ENCODE assay signal across 30 cellular contexts in genomic region chr2:26513261-26513660, GRCh38. TPM values are rescaled to one million over a fixed set of nuclear protein-coding genes. Genes with fewer than 3 reads are reported as not detected.
"Had no signal": no experiment of that assay in that cellular context is flagged by ENCODE, and none has a peak within 500 bp of the region (broad histone marks: within the 10 kb centered on the region; RNA-seq: fewer than 3 reads in every experiment).

No MANE protein-coding gene starts in this region.

- H3K27ac ChIP-seq: ovary, parathyroid adenoma, psoas muscle, right lobe of liver, sigmoid colon, suprapubic skin, testis, tibial artery, transverse colon, upper lobe of right lung, uterus had no signal

- H3K27ac Mint-ChIP-seq: natural killer cell treated with Interleukin-12 subunit alpha and Interleukin-12 subunit beta and Interleukin-15 and Interleukin-18, amount 100 ng/mL, for 72 hours; nephron progenitor cell; progenitor cell of endocrine pancreas; stimulated activated memory B cell treated with anti-CD40 and anti-IgM and Interleukin-4, amounts not matched to agents 10 μg/mL and 1 μg/mL and 100 μg/mL, for 72 hours; stimulated activated naive CD8-positive, alpha-beta T cell treated with anti-CD3 and anti-CD28 coated beads, Interleukin-15, amount 100 ng/mL, for 72 hours; type B pancreatic cell had no signal

- H3K27me3 ChIP-seq: ovary, right lobe of liver, sigmoid colon, suprapubic skin, testis, transverse colon, upper lobe of right lung, uterus had no signal

- H3K36me3 Mint-ChIP-seq: naive thymus-derived CD4-positive, alpha-beta T cell; natural killer cell treated with Interleukin-12 subunit alpha and Interleukin-12 subunit beta and Interleukin-15 and Interleukin-18, amount 100 ng/mL, for 72 hours; stimulated activated memory B cell treated with anti-CD40 and anti-IgM and Interleukin-4, amounts not matched to agents 10 μg/mL and 1 μg/mL and 100 μg/mL, for 72 hours; type B pancreatic cell had no signal

- H3K4me1 ChIP-seq: parathyroid adenoma, psoas muscle, right lobe of liver, sigmoid colon, suprapubic skin, testis, tibial artery, transverse colon, upper lobe of right lung, uterus had no signal

- H3K27me3 Mint-ChIP-seq: stimulated activated naive CD8-positive, alpha-beta T cell treated with anti-CD3 and anti-CD28 coated beads, Interleukin-15, amount 100 ng/mL, for 72 hours had no signal

- H3K9me3 ChIP-seq: ovary, psoas muscle, right lobe of liver, sigmoid colon, suprapubic skin, testis, tibial artery, transverse colon, upper lobe of right lung, uterus had no signal

- H3K36me3 ChIP-seq: ovary, right lobe of liver, sigmoid colon, suprapubic skin, tibial artery, transverse colon, upper lobe of right lung, uterus had no signal

- H3K4me3 Mint-ChIP-seq: natural killer cell treated with Interleukin-12 subunit alpha and Interleukin-12 subunit beta and Interleukin-15 and Interleukin-18, amount 100 ng/mL, for 72 hours; nephron progenitor cell; stimulated activated memory B cell treated with anti-CD40 and anti-IgM and Interleukin-4, amounts not matched to agents 10 μg/mL and 1 μg/mL and 100 μg/mL, for 72 hours; stimulated activated naive CD8-positive, alpha-beta T cell treated with anti-CD3 and anti-CD28 coated beads, Interleukin-15, amount 100 ng/mL, for 72 hours; type B pancreatic cell had no signal

- ATAC-seq: naive thymus-derived CD4-positive, alpha-beta T cell; natural killer cell treated with Interleukin-12 subunit alpha and Interleukin-12 subunit beta and Interleukin-15 and Interleukin-18, amount 100 ng/mL, for 72 hours; psoas muscle; right cardiac atrium; right lobe of liver; stimulated activated memory B cell treated with anti-CD40 and anti-IgM and Interleukin-4, amounts not matched to agents 10 μg/mL and 1 μg/mL and 100 μg/mL, for 72 hours; stimulated activated naive CD8-positive, alpha-beta T cell treated with anti-CD3 and anti-CD28 coated beads, Interleukin-15, amount 100 ng/mL, for 72 hours; stimulated activated naive CD8-positive, alpha-beta T cell treated with anti-CD3 and anti-CD28 coated beads, Interleukin-15, Interleukin-2, amounts not matched to agents 100 U/mL and 50 U/mL, for 24 hours; upper lobe of right lung had no signal

- H3K4me3 ChIP-seq: ovary, psoas muscle, right lobe of liver, sigmoid colon, suprapubic skin, testis, tibial artery, transverse colon, upper lobe of right lung, uterus had no signal

- H3K4me1 Mint-ChIP-seq: stimulated activated naive CD8-positive, alpha-beta T cell treated with anti-CD3 and anti-CD28 coated beads, Interleukin-15, amount 100 ng/mL, for 72 hours had no signal

- DNase-seq: naive thymus-derived CD4-positive, alpha-beta T cell; nephron progenitor cell; occipital lobe; ovary; psoas muscle; right cardiac atrium; right lobe of liver; sigmoid colon; small intestine; stimulated activated CD4-positive, alpha-beta T cell treated with anti-CD3 and anti-CD28 coated beads, Interleukin-12 subunit alpha, Interleukin-12 subunit beta, amount 100 ng/mL, for 4 hours; stimulated activated CD4-positive, alpha-beta T cell treated with anti-CD3 and anti-CD28 coated beads, Interleukin-1b, Interleukin-23, amount 100 ng/mL, for 48 hours; stimulated activated CD4-positive, alpha-beta T cell treated with anti-CD3 and anti-CD28 coated beads, Interleukin-4, amount 100 ng/mL, for 1 hour; stimulated activated CD4-positive, alpha-beta T cell treated with anti-CD3 and anti-CD28 coated beads, Interleukin-4, amount 100 ng/mL, for 4 hours; stimulated activated CD8-positive, alpha-beta memory T cell treated with anti-CD3 and anti-CD28 coated beads, Interleukin-4, amount 100 ng/mL, for 48 hours; stimulated activated naive CD4-positive, alpha-beta T cell; stimulated activated naive CD8-positive, alpha-beta T cell treated with anti-CD3 and anti-CD28 coated beads, Interleukin-15, amount 100 ng/mL, for 72 hours; stimulated activated naive CD8-positive, alpha-beta T cell treated with anti-CD3 and anti-CD28 coated beads, Interleukin-15, Interleukin-2, amounts not matched to agents 100 U/mL and 50 U/mL, for 24 hours; substantia nigra; testis; tibial artery; transverse colon; upper lobe of right lung; uterus had no signal

- H3K9me3 Mint-ChIP-seq: naive thymus-derived CD4-positive, alpha-beta T cell; natural killer cell treated with Interleukin-12 subunit alpha and Interleukin-12 subunit beta and Interleukin-15 and Interleukin-18, amount 100 ng/mL, for 72 hours; nephron progenitor cell; stimulated activated memory B cell treated with anti-CD40 and anti-IgM and Interleukin-4, amounts not matched to agents 10 μg/mL and 1 μg/mL and 100 μg/mL, for 72 hours; stimulated activated naive CD8-positive, alpha-beta T cell treated with anti-CD3 and anti-CD28 coated beads, Interleukin-15, amount 100 ng/mL, for 72 hours; type B pancreatic cell had no signal

- H3K9ac ChIP-seq: parathyroid adenoma had no signal

- FAIRE-seq: small intestine had no signal

- H3K79me2 ChIP-seq: parathyroid adenoma had no signal

- H2AFZ ChIP-seq: parathyroid adenoma had no signal

RNA-seq across cellular contexts. Expression of gene OTOF, which starts 35.3 kb away (rescaled TPM):
- total RNA-seq: osteoblast had no signal
